Comparison of ENCODE assay signal across 18 cellular contexts in the genomic region with DNA sequence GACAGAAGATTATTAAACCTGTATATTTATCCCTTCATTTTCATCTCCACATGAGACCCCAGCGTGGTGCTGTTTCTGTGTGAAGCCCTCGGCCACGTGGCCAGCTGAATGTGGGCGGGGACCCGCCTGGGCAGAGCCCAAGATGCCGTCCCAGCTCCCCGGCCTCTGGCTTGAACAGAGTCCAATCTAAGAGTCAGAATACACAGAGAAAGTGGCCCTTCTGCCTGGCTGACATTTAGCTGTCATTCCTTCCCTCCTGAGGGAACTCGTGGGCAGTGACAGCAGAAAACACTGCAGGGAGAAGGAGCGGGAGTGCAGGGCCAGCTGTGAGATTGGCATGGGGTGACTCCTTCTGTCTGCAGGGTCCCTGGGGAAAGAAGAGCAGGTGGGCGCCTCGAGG. TPM values are rescaled to one million over a fixed set of nuclear protein-coding genes. Genes with fewer than 3 reads are reported as not detected.
DNase-seq lines count a peak whose midpoint lies in the region; ATAC-seq, FAIRE-seq and TF ChIP-seq lines count a peak whose summit lies in the region.
"Had no signal": no experiment of that assay in that cellular context is flagged by ENCODE, and none has a peak within 500 bp of the region (broad histone marks: within the 10 kb centered on the region; RNA-seq: fewer than 3 reads in every experiment).

No MANE protein-coding gene starts in this region.

- no peak overlapping the region for H2BK12ac ChIP-seq in H1 (ENCODE audit: low read depth, low read length)

- no peak overlapping the region for H2BK120ac ChIP-seq in H1 (replicated peaks; ENCODE audit: low read depth, low read length)

- 73% methylated on average over 11 of the region's 11 CpGs; no CpG with 5 or more reads in 1 of the 2 experiments for WGBS in H1 (ENCODE audit: extremely low coverage in 1 of 2, insufficient coverage in 1 of 2, insufficient read length in 1 of 2, insufficient replicate concordance in 2 of 2, low coverage in 1 of 2, low lambda C conversion rate in 2 of 2, missing lambda C conversion rate in 1 of 2), 2 experiments

- no peaks in the 10 kb centered on the region for H3K36me3 ChIP-seq in H1 (ENCODE audit: control insufficient read depth in 2 of 4, insufficient read depth in 4 of 4, low read length in 3 of 4)
- no peaks in the 10 kb centered on the region for H3K36me3 ChIP-seq in rectal smooth muscle tissue (ENCODE audit: control insufficient read depth, insufficient read depth, low read length)
- H3K36me3 ChIP-seq: tibial artery had no signal

- H3K23ac ChIP-seq in H1 (ENCODE audit: insufficient read length), result no peak overlapping the region

- H3K18ac ChIP-seq in H1 (ENCODE audit: extremely low read depth, low read length), result no peak overlapping the region

- H3K9me3 ChIP-seq in H1 (ENCODE audit: insufficient read depth in 2 of 2, low read depth in 1 of 2, low read length in 1 of 2), result no peaks in the 10 kb centered on the region
- H3K9me3 ChIP-seq: tibial artery had no signal

- no peak overlapping the region for H4K91ac ChIP-seq in H1 (replicated peaks; ENCODE audit: insufficient read length, low read length)

- H3K27ac ChIP-seq in H1 (ENCODE audit: low read depth, low read length) (no peak overlapping the region), rectal smooth muscle tissue (ENCODE audit: low read depth, low read length) (no peak overlapping the region)
- H3K27ac ChIP-seq: C4-2B, tibial artery had no signal

- H4K20me1 ChIP-seq in H1 (replicated peaks in 1 of 2; ENCODE audit: control insufficient read depth in 1 of 2, insufficient read depth in 2 of 2, low read length in 2 of 2), result no peaks in the 10 kb centered on the region

- H3K56ac ChIP-seq in H1 (replicated peaks; ENCODE audit: insufficient read length, low read depth, low read length), result no peak overlapping the region

- POLR2A ChIA-PET in H1 (lab: Charles Lee; ENCODE audit: partially characterized antibody), result no interaction called here

- TF ChIP-seq EP300 in H1 (IDR thresholded peaks at IDR 0.05; ENCODE audit: borderline replicate concordance in 1 of 2, low read depth in 2 of 2, low read length in 2 of 2), result no peak

- H3K4me1 ChIP-seq in H1 (replicated peaks in 1 of 4; ENCODE audit: control insufficient read depth in 3 of 4, insufficient read depth in 4 of 4, low read length in 3 of 4), result no peaks in the 10 kb centered on the region; a peak in 1 of 7 replicates
- no peaks in the 10 kb centered on the region for H3K4me1 ChIP-seq in rectal smooth muscle tissue (ENCODE audit: control insufficient read depth, insufficient read depth, low read length)
- H3K4me1 ChIP-seq: tibial artery had no signal

- in situ Hi-C loops in KBM-7 (cut with MboI; ENCODE audit: low pct_unique_long_range_greater_than_20kb, low sequenced_read_pairs), result no loop called here

- no peak overlapping the region for H2BK20ac ChIP-seq in H1 (ENCODE audit: low read length)

- H3K79me2 ChIP-seq in H1 (ENCODE audit: control insufficient read depth in 1 of 2, insufficient read depth in 2 of 2, low read length in 2 of 2), result no peaks in the 10 kb centered on the region; a peak in 1 of 4 replicates

- ATAC-seq in GM21515 (IDR thresholded peaks at IDR 0.05; ENCODE audit: unreplicated experiment), result no peak
- ATAC-seq: natural killer cell treated with Interleukin-12 subunit alpha and Interleukin-12 subunit beta and Interleukin-15 and Interleukin-18, amount 100 ng/mL, for 72 hours had no signal

- H3K79me1 ChIP-seq in H1 (ENCODE audit: low read depth, low read length), result no peaks in the 10 kb centered on the region

- H3K4me3 ChIP-seq in H1 (ENCODE audit: extremely low read depth in 1 of 4, insufficient read depth in 2 of 4, low read depth in 3 of 4, low read length in 4 of 4), result no peak overlapping the region
- H3K4me3 ChIP-seq in rectal smooth muscle tissue (ENCODE audit: low read length), result peak overlapping the region; percentile 27
- H3K4me3 ChIP-seq: tibial artery had no signal

- H3K27me3 ChIP-seq in H1 (replicated peaks in 1 of 4; ENCODE audit: control insufficient read depth in 3 of 4, extremely low read depth in 1 of 4, insufficient read depth in 3 of 4, low read length in 3 of 4) (no peaks in the 10 kb centered on the region), rectal smooth muscle tissue (ENCODE audit: control insufficient read depth, insufficient read depth, low read length) (no peaks in the 10 kb centered on the region)

- peak overlapping the region; percentile 28 for H3K4ac ChIP-seq in H1 (replicated peaks; ENCODE audit: insufficient read length, low read depth, low read length)

- DNase-seq in NCI-H1436 (lab: John Stamatoyannopoulos, UW) (peak; percentile 40), NCI-H1436 treated with DMSO at 0.1 percent for 48 hours (lab: John Stamatoyannopoulos, UW) (no peak), NCI-H2227 (lab: John Stamatoyannopoulos, UW; ENCODE audit: unreplicated experiment) (peak; percentile 81), H1 (ENCODE audit: low read depth in 1 of 2, low spot score in 2 of 2) (no peak), KBM-7 (no peak), dermis blood vessel endothelial cell (no peak)
- DNase-seq: 8988T; activated CD4-positive, alpha-beta T cell treated with anti-CD3 and anti-CD28 coated beads for 48 hours; activated gamma-delta T cell; effector memory CD4-positive, alpha-beta T cell; NCI-H1694; stimulated activated naive CD4-positive, alpha-beta T cell had no signal

- CTCF ChIA-PET in H1 (lab: Charles Lee; ENCODE audit: partially characterized antibody), result interaction anchor here (1.2 to 9.7 kb wide), 8 partner anchors 11 to 276 kb away, joined by 3 to 117 read pairs (median 4); no protein-coding TSS in a partner anchor

- no peak overlapping the region for H2BK15ac ChIP-seq in H1 (ENCODE audit: low read length)

- no peak for TF ChIP-seq POLR2A in H1 (IDR thresholded peaks at IDR 0.05; ENCODE audit: control extremely low read depth in 1 of 2, low read depth in 2 of 2, low read length in 2 of 2)

- H3K4me2 ChIP-seq in H1 (ENCODE audit: insufficient read depth in 1 of 2, low read depth in 2 of 2, low read length in 2 of 2), result no peak overlapping the region

- no peak for TF ChIP-seq CTCF in H1 (IDR thresholded peaks at IDR 0.05; ENCODE audit: control extremely low read depth in 1 of 3, insufficient read depth in 1 of 3, low read depth in 1 of 3, low read length in 3 of 3)

- H2BK5ac ChIP-seq in H1 (ENCODE audit: low read depth, low read length), result no peak overlapping the region

- no peak overlapping the region for H3K14ac ChIP-seq in H1 (ENCODE audit: insufficient read length)

- H2AK5ac ChIP-seq in H1 (ENCODE audit: low read depth, low read length), result no peak overlapping the region

- H4K8ac ChIP-seq in H1 (ENCODE audit: extremely low read depth, insufficient read depth, low read length), result no peak overlapping the region

- H3K9ac ChIP-seq in H1 (replicated peaks in 1 of 4; ENCODE audit: extremely low read depth in 1 of 4, low read depth in 3 of 4, low read length in 3 of 4) (no peak overlapping the region), rectal smooth muscle tissue (ENCODE audit: low read length) (no peak overlapping the region)

- FAIRE-seq in H1 (lab: Jason Lieb, UNC), result no peak
- FAIRE-seq: islet of Langerhans had no signal

- TF ChIP-seq RAD21 in H1 (IDR thresholded peaks at IDR 0.05 in 1 of 2, conservative IDR thresholded peaks at IDR 0.05 in 1 of 2; ENCODE audit: low read depth in 2 of 2, low read length in 2 of 2), result no peak

- no peaks in the 10 kb centered on the region for H3K23me2 ChIP-seq in H1 (ENCODE audit: low read depth, low read length)

- no peak overlapping the region for H2AFZ ChIP-seq in H1 (ENCODE audit: low read length)

- no peak overlapping the region for H4K5ac ChIP-seq in H1 (ENCODE audit: insufficient read length, low read depth, low read length)

TF ChIP-seq in H1, 55 proteins besides CTCF, POLR2A, EP300 and RAD21:
- TF ChIP-seq, protein P1, sequence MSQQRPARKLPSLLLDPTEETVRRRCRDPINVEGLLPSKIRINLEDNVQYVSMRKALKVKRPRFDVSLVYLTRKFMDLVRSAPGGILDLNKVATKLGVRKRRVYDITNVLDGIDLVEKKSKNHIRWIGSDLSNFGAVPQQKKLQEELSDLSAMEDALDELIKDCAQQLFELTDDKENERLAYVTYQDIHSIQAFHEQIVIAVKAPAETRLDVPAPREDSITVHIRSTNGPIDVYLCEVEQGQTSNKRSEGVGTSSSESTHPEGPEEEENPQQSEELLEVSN (IDR thresholded peaks at IDR 0.05), result peak; percentile 15; the same call in 1 of the 2 replicates
- no peak for TF ChIP-seq PHF8 (conservative IDR thresholded peaks at IDR 0.05; ENCODE audit: low read depth, low read length)
- TF ChIP-seq, protein P2, sequence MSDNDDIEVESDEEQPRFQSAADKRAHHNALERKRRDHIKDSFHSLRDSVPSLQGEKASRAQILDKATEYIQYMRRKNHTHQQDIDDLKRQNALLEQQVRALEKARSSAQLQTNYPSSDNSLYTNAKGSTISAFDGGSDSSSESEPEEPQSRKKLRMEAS (IDR thresholded peaks at IDR 0.05), result peak; percentile 10; the same call in 1 of the 2 replicates

RNA-seq across cellular contexts. Expression of a gene that starts 35.0 kb away (rescaled TPM):
- 50.9 and 52.4 TPM in 2 replicates for total RNA-seq in H1 (2021; fragmentation: NEBNext Ultra II Directional; extraction: Animal tissue kit (Norgen Biotek cat#: 25700))
- polyA plus RNA-seq in H1 (2011; rRNA removed), result 53.8 and 59.1 TPM in 2 replicates
- polyA plus RNA-seq in H1 (2011; cell fraction: cytosol; rRNA removed), result 58.2 TPM
- 38.1 TPM for polyA plus RNA-seq in H1 (2011; cell fraction: nucleus; rRNA removed)
- polyA plus RNA-seq in H1 (2012, experiment 1 of 2), result 46.6 to 58.9 TPM (median 50.9 TPM) in 4 replicates
- 31.9 TPM for polyA plus RNA-seq in H1 (2012, experiment 2 of 2)
- polyA plus RNA-seq in H1 (2013, experiment 1 of 2), result 34.2 TPM
- 35.0 TPM for polyA plus RNA-seq in H1 (2013, experiment 2 of 2)
- 54.2 and 58.8 TPM in 2 replicates for polyA minus RNA-seq in H1 (2011; rRNA and poly(A)+ RNA removed)
- polyA minus RNA-seq in H1 (2011; cell fraction: cytosol; rRNA and poly(A)+ RNA removed), result 23.2 TPM
- polyA minus RNA-seq in H1 (2011; cell fraction: nucleus; rRNA and poly(A)+ RNA removed), result 28.5 TPM
- total RNA-seq in dermis blood vessel endothelial cell, result 33.5 and 34.7 TPM in 2 replicates

Comparison
In these comparisons a context has a peak if more than half of its experiments do, and no peak if none do; other contexts are left out.
1. DNase-seq: peak in NCI-H1436 (single experiment) and NCI-H2227 (single experiment); none in NCI-H1436 treated with DMSO at 0.1 percent for 48 hours (single experiment), H1 (0 of 2), KBM-7 (single experiment) and dermis blood vessel endothelial cell (single experiment).